ENCODE assay signal across 8 cellular contexts in the genomic region with DNA sequence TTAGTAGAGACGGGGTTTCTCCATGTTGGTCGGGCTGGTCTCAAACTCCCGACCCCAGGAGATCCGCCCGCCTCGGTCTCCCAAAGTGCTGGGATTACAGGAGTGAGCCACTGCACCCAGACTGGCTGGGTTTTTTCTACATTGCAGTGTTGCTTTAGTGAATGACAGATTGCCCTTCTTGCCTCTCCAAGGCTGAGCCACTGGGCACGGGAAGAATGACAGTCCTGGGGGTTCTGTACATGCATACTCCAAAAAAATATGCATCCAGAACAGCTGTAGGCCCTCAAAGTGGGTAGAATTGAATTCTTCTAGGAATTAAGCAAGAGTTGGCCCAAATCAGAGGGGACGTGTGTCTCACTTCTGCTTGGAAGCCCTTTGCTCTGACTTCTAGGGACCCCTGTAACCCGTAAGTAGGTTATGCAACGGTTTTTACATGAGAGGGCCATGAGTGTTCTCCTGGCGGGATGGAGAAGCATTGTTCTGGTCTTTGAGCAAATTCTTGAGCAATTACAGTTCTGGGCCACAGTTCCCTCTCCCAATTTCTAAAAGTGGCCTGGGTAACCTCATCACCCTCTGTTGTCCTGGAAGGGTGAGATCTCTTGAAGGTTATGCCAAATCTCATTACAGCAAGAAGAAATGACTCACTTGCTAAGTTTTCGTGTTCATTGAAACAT. TPM values are rescaled to one million over a fixed set of nuclear protein-coding genes. Genes with fewer than 3 reads are reported as not detected.
DNase-seq lines count a peak whose midpoint lies in the region; ATAC-seq and TF ChIP-seq lines count a peak whose summit lies in the region.

No MANE protein-coding gene starts in this region.

- peaks cover 4% of the 10 kb centered on the region for H3K36me3 ChIP-seq in left ventricle myocardium inferior
- H3K36me3 ChIP-seq in stomach = no peaks in the 10 kb centered on the region

- WGBS in stomach, 5 donors = 49 to 65% (median 52%) methylated on average over 12 of the region's 12 CpGs

- peak overlapping the region; percentile 82 for H3K4me3 ChIP-seq in WI38 (ENCODE audit: low read depth, low read length)
- peak overlapping the region; percentile 94 for H3K4me3 ChIP-seq in left ventricle myocardium inferior
- H3K4me3 ChIP-seq in stomach = peak overlapping the region; percentile 83 to 100 (median 94)

- peak; percentile 94 for DNase-seq in HS-27A (ENCODE audit: low read depth)
- DNase-seq in left ventricle myocardium inferior = no peak
- DNase-seq in stomach = no peak

- no peak for TF ChIP-seq EP300 in stomach (IDR thresholded peaks at IDR 0.05)

- H3K9me3 ChIP-seq in left ventricle myocardium inferior (replicated peaks) = no peaks in the 10 kb centered on the region
- no peaks in the 10 kb centered on the region for H3K9me3 ChIP-seq in stomach

- TF ChIP-seq CTCF in WI38 (IDR thresholded peaks at IDR 0.05; ENCODE audit: low read depth, low read length) = no peak
- TF ChIP-seq CTCF in left ventricle myocardium inferior (IDR thresholded peaks at IDR 0.05; ENCODE audit: borderline replicate concordance) = no peak
- TF ChIP-seq CTCF in stomach (IDR thresholded peaks at IDR 0.05) = no peak

- TF ChIP-seq POLR2A in stomach (IDR thresholded peaks at IDR 0.05) = no peak

- no peaks in the 10 kb centered on the region for H3K27me3 ChIP-seq in left ventricle myocardium inferior (ENCODE audit: low read depth)
- no peaks in the 10 kb centered on the region for H3K27me3 ChIP-seq in stomach

- ATAC-seq in GM18502 (IDR thresholded peaks at IDR 0.05; ENCODE audit: poor library complexity, unreplicated experiment) = no peak
- no peak for ATAC-seq in HG02938 (IDR thresholded peaks at IDR 0.05; ENCODE audit: unreplicated experiment)
- ATAC-seq in GM18517 (IDR thresholded peaks at IDR 0.05; ENCODE audit: unreplicated experiment) = no peak
- ATAC-seq in GM19452 (IDR thresholded peaks at IDR 0.05; ENCODE audit: unreplicated experiment) = no peak

- intact Hi-C loops in left ventricle myocardium inferior (cut with micrococcal nuclease) (loop anchor here (10.0 kb wide), 1 partner anchor 54 kb away; no protein-coding TSS in a partner anchor), stomach (cut with DNase I; ENCODE audit: low total_unique reads) (loop anchor here (10.0 kb wide), 1 partner anchor 54 kb away; no protein-coding TSS in a partner anchor)

- H3K27ac ChIP-seq in left ventricle myocardium inferior (replicated peaks) (peak overlapping the region; percentile 95), stomach (peak overlapping the region; percentile 95 to 99 (median 96))

- H3K4me1 ChIP-seq in left ventricle myocardium inferior (peaks cover 92% of the 10 kb centered on the region), stomach (peaks cover 68 to 76% (median 73%) of the 10 kb centered on the region in 4 donors)

RNA-seq across cellular contexts. Expression of a gene that starts 3.6 kb away (rescaled TPM):
- total RNA-seq in left ventricle myocardium inferior = 111 TPM
- 100 to 1,000 TPM; 254 to 343 (median 319) TPM for total RNA-seq in stomach
- 10 to 100 TPM; 55.3 to 87.2 (median 75.0) TPM for polyA plus RNA-seq in stomach

RNA-seq across cellular contexts. Expression of a gene that starts 32.1 kb away (rescaled TPM):
- total RNA-seq in left ventricle myocardium inferior (598 TPM), stomach (100 to 1,000 TPM; 203 to 889 (median 283) TPM)
- 100 to 1,000 TPM; 347 to 495 (median 349) TPM for polyA plus RNA-seq in stomach

RNA-seq across cellular contexts. Expression of a gene that starts 33.3 kb away (rescaled TPM):
- total RNA-seq in left ventricle myocardium inferior = 1.6 TPM
- 10 to 100 TPM in 1 of 5 donors, 1 to 10 TPM in 3, not detected in 1; 1.2 to 12.9 (median 5.2) TPM for total RNA-seq in stomach
- 1 to 10 TPM; 4.4 to 5.3 (median 5.0) TPM for polyA plus RNA-seq in stomach
